8 cellular contexts compared by ENCODE assay signal in the genomic region with DNA sequence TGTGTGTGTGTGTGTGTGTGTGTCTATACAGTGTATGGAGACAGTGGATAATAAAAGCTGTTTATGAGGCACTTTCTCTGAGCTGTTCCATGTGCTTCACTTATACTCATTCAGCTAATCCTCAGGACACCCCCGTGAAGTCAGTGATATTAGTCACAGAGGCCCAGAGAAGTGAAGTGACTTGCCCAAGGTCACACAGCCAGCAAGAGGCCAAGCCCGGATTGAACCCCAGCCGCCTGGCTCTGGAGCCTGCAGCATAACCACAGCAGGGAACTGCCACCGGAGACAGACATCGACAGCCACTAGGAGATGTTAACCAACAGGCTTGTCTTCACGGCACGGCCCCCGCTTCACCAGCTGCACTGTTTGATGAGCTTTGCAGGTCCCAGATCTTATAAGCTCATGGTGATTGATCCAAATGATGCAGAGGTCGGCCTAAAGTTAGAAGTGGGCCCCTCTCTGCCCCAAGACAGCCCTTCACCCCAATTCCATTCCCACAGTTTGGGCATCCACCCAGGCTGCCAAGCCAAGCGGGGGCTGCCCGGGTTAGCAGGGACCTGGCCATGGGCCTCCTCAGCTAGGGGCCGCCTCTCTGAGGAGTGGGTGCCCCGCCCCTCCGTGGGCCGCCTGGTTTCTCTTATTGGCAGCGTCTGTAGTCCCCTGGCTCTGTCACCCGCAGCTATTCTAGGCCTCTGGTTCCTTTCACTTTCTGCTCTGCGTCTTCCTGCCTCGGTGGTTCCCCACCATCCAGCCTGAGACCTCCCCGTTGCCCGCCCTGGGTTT. TPM values are rescaled to one million over a fixed set of nuclear protein-coding genes. Genes with fewer than 3 reads are reported as not detected.
DNase-seq lines count a peak whose midpoint lies in the region; ATAC-seq and TF ChIP-seq lines count a peak whose summit lies in the region.

No MANE protein-coding gene starts in this region.

- H3K27me3 ChIP-seq in OCI-LY3 (ENCODE audit: low read depth, low read length) (no peaks in the 10 kb centered on the region), sigmoid colon (no peaks in the 10 kb centered on the region)

- no peak for TF ChIP-seq CTCF in GM12865 (IDR thresholded peaks at IDR 0.05; ENCODE audit: insufficient read depth, low read depth, low read length, missing control alignments)
- no peak for TF ChIP-seq CTCF in OCI-LY3 (IDR thresholded peaks at IDR 0.05; ENCODE audit: low read depth, low read length)
- TF ChIP-seq CTCF in neural crest cell (conservative IDR thresholded peaks at IDR 0.05) = no peak
- no peak for TF ChIP-seq CTCF in sigmoid colon (IDR thresholded peaks at IDR 0.05)

- no peaks in the 10 kb centered on the region for H3K9me3 Mint-ChIP-seq in neural crest cell

- H3K4me1 Mint-ChIP-seq in neural crest cell = peaks cover 8% of the 10 kb centered on the region

- DNase-seq in GM12865 (ENCODE audit: low read depth) (peak; percentile 94), neural crest cell (ENCODE audit: low read depth, low spot score) (no peak), SW 1271 (lab: John Stamatoyannopoulos, UW) (no peak), sigmoid colon (no peak), NCI-H524 treated with DMSO at 0.1 percent for 48 hours (lab: John Stamatoyannopoulos, UW) (no peak)
- DNase-seq in activated naive CD4-positive, alpha-beta T cell (lab: John Stamatoyannopoulos, UW) = peak; percentile 54 to 65 (median 60)

- TF ChIP-seq POLR2A in sigmoid colon (IDR thresholded peaks at IDR 0.05) = no peak

- intact Hi-C loops in sigmoid colon (cut with DNase I) = no loop called here

- H3K4me1 ChIP-seq in OCI-LY3 (ENCODE audit: low read length) = peaks cover 40% of the 10 kb centered on the region
- peaks cover 0 to 11% (median 7%) of the 10 kb centered on the region in 4 donors for H3K4me1 ChIP-seq in sigmoid colon

- no peaks in the 10 kb centered on the region for H3K79me2 ChIP-seq in OCI-LY3 (ENCODE audit: low read length)

- H3K27me3 Mint-ChIP-seq in neural crest cell (ENCODE audit: low read depth) = no peaks in the 10 kb centered on the region

- ATAC-seq in HG02571 (IDR thresholded peaks at IDR 0.05; ENCODE audit: unreplicated experiment) = peak; percentile 76

- peak overlapping the region; percentile 65; the same call in 1 of the 2 replicates for H2AFZ ChIP-seq in OCI-LY3 (ENCODE audit: low read depth, low read length)

- H3K9me3 ChIP-seq in OCI-LY3 (ENCODE audit: insufficient read depth, low read length) = no peaks in the 10 kb centered on the region
- H3K9me3 ChIP-seq in sigmoid colon = no peaks in the 10 kb centered on the region

- no peaks in the 10 kb centered on the region for H4K20me1 ChIP-seq in OCI-LY3 (ENCODE audit: insufficient read depth, low read length)

- H3K4me2 ChIP-seq in OCI-LY3 (ENCODE audit: low read length) = peak overlapping the region; percentile 79

- peak overlapping the region; percentile 35 for H3K4me3 ChIP-seq in GM12865 (ENCODE audit: low read depth, low read length)
- peak overlapping the region; percentile 63 for H3K4me3 ChIP-seq in OCI-LY3 (ENCODE audit: low read length)
- peak overlapping the region in 2 of 4 donors; percentile 3 to 13 for H3K4me3 ChIP-seq in sigmoid colon

- TF ChIP-seq EP300 in sigmoid colon (IDR thresholded peaks at IDR 0.05) = no peak

- H3K4me3 Mint-ChIP-seq in neural crest cell = no peak overlapping the region

- 50 to 66% methylated on average over 21 of the region's 21 CpGs for WGBS in sigmoid colon, 2 donors

- H3K27ac ChIP-seq in OCI-LY3 (ENCODE audit: low read length) (peak overlapping the region; percentile 72), sigmoid colon (peak overlapping the region in 2 of 4 donors; percentile 51 to 56)

- no peaks in the 10 kb centered on the region for H3K36me3 Mint-ChIP-seq in neural crest cell (ENCODE audit: low read depth)

- peak overlapping the region; percentile 67 for H3K27ac Mint-ChIP-seq in neural crest cell (ENCODE audit: unreplicated experiment)

- peak overlapping the region; percentile 69 for H3K9ac ChIP-seq in OCI-LY3 (ENCODE audit: low read length)

- H3K36me3 ChIP-seq in OCI-LY3 (replicated peaks; ENCODE audit: low read depth, low read length) (no peaks in the 10 kb centered on the region), sigmoid colon (no peaks in the 10 kb centered on the region)

RNA-seq across cellular contexts. Expression of gene SOCS1, which starts 30.9 kb away (rescaled TPM):
- total RNA-seq in neural crest cell = 1.6 and 1.7 TPM in 2 replicates
- 1 to 10 TPM in 3 of 4 donors, under 1 TPM in 1; 0.66 to 8.8 (median 3.4) TPM for total RNA-seq in sigmoid colon
- polyA plus RNA-seq in sigmoid colon = 10 to 100 TPM in 1 of 3 donors, 1 to 10 TPM in 1, not detected in 1; 3.9 to 26.4 TPM

RNA-seq across cellular contexts. Expression of gene TNP2, which starts 44.0 kb away (rescaled TPM):
- total RNA-seq in neural crest cell (not detected in 2 replicates), sigmoid colon (not detected)
- not detected for polyA plus RNA-seq in sigmoid colon

RNA-seq across cellular contexts. Expression of gene PRM3, which starts 48.3 kb away (rescaled TPM):
- total RNA-seq in neural crest cell (not detected in 2 replicates), sigmoid colon (not detected)
- polyA plus RNA-seq in sigmoid colon = not detected

RNA-seq across cellular contexts. Expression of gene PRM2, which starts 51.2 kb away (rescaled TPM):
- total RNA-seq in neural crest cell (not detected in 2 replicates), sigmoid colon (not detected)
- polyA plus RNA-seq in sigmoid colon = not detected

RNA-seq across cellular contexts. Expression of gene PRM1, which starts 56.0 kb away (rescaled TPM):
- total RNA-seq in neural crest cell = not detected in 2 replicates
- not detected for total RNA-seq in sigmoid colon
- polyA plus RNA-seq in sigmoid colon = not detected

Comparison
In these comparisons a context has a peak if more than half of its experiments do, and no peak if none do; other contexts are left out.
1. DNase-seq: peak in GM12865 (single experiment) and activated naive CD4-positive, alpha-beta T cell (4 of 4); none in neural crest cell (single experiment), SW 1271 (0 of 2), sigmoid colon (single experiment) and NCI-H524 treated with DMSO at 0.1 percent for 48 hours (single experiment).